ENCODE assay signal across 8 cellular contexts in the genomic region with DNA sequence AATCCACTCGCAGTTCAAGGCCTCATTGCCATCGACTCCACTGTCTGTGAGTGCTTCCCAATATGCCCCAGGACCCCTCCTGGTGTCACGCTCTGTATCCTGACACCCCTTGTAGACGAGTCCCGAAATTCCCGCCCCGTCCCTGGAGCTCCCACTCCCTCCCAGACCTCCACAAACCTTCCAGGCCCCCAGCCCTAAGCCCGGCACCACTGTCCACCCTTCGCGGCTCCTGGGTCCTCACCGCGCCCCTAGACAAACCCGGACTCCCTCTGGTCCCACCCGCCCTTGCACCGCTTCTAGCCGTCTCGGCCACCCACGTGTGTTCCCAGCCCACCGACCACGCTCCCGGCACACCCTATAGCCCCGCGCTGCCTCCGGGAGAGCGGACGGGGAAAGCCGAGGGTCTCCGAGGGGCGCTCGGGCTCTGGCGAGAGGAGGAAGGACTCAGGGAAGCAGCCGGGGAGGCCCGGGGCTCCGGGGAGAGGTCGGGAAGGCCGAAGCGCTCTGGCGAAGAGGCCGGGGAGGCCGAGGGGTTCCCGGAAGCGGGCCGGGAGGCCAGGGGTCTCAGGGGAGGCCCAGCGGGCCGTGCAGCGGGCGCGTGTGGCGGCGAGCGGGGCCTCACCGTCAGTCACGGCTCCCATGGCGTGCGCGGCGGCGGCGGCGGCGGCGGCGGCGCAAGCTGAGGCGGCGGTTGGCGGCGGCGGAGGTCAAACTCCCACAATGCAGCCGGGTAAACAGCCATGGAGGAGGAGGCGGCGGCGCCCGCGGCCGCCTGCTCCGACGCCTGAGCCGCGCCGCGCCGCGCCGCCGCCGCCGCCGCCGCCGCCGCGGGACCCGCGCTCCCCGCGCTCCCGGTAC. TPM values are rescaled to one million over a fixed set of nuclear protein-coding genes. Genes with fewer than 3 reads are reported as not detected.
DNase-seq lines count a peak whose midpoint lies in the region; ATAC-seq lines count a peak whose summit lies in the region.

A gene with protein sequence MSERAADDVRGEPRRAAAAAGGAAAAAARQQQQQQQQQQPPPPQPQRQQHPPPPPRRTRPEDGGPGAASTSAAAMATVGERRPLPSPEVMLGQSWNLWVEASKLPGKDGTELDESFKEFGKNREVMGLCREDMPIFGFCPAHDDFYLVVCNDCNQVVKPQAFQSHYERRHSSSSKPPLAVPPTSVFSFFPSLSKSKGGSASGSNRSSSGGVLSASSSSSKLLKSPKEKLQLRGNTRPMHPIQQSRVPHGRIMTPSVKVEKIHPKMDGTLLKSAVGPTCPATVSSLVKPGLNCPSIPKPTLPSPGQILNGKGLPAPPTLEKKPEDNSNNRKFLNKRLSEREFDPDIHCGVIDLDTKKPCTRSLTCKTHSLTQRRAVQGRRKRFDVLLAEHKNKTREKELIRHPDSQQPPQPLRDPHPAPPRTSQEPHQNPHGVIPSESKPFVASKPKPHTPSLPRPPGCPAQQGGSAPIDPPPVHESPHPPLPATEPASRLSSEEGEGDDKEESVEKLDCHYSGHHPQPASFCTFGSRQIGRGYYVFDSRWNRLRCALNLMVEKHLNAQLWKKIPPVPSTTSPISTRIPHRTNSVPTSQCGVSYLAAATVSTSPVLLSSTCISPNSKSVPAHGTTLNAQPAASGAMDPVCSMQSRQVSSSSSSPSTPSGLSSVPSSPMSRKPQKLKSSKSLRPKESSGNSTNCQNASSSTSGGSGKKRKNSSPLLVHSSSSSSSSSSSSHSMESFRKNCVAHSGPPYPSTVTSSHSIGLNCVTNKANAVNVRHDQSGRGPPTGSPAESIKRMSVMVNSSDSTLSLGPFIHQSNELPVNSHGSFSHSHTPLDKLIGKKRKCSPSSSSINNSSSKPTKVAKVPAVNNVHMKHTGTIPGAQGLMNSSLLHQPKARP (plus strand): TSS at position 718 of the 858 bp plus-strand sequence. CDS start 48,732 bp downstream, outside the sequence.
A gene (minus strand): TSS at position 656 of the 858 bp plus-strand sequence. CDS start 15 bp downstream, at position 641.

- in situ Hi-C loops in endometrial microvascular endothelial cells (cut with HindIII; ENCODE audit: inconsistent ontology term, low pct_unique_long_range_greater_than_20kb, low sequenced_read_pairs) = no loop called here

- DNase-seq in NK-92 treated with Interleukin-12 subunit alpha and Interleukin-12 subunit beta, amount 100 ng/mL, for 24 hours (lab: John Stamatoyannopoulos, UW) = peak; percentile 20
- DNase-seq in NK-92 (lab: John Stamatoyannopoulos, UW; ENCODE audit: unreplicated experiment) (no peak), NCI-H2171 treated with DMSO at 0.1 percent for 48 hours (lab: John Stamatoyannopoulos, UW) (peak; percentile 11), midbrain (lab: John Stamatoyannopoulos, UW) (peak; percentile 38)
- peak; percentile 20 for DNase-seq in activated CD8-positive, alpha-beta memory T cell treated with anti-CD3 and anti-CD28 coated beads, Interleukin-2, amount 50 U/mL, for 24 hours (ENCODE audit: extremely low read depth)
- DNase-seq in stimulated activated CD8-positive, alpha-beta memory T cell treated with anti-CD3 and anti-CD28 coated beads, Interleukin-2, amount 100 ng/mL, for 48 hours (ENCODE audit: low read depth in 2 of 2) = peak; percentile 41 to 51

- peak; percentile 74 for ATAC-seq in HG02852 (IDR thresholded peaks at IDR 0.05; ENCODE audit: unreplicated experiment)

RNA-seq across cellular contexts. Expression of the first gene that starts in this region (rescaled TPM):
- 19.1 TPM for total RNA-seq in endometrial microvascular endothelial cells (ENCODE audit: inconsistent ontology term)

RNA-seq across cellular contexts. Expression of the second gene that starts in this region (rescaled TPM):
- 35.2 TPM for total RNA-seq in endometrial microvascular endothelial cells (ENCODE audit: inconsistent ontology term)
